ENCODE assay signal across 2 cellular contexts in the genomic region with DNA sequence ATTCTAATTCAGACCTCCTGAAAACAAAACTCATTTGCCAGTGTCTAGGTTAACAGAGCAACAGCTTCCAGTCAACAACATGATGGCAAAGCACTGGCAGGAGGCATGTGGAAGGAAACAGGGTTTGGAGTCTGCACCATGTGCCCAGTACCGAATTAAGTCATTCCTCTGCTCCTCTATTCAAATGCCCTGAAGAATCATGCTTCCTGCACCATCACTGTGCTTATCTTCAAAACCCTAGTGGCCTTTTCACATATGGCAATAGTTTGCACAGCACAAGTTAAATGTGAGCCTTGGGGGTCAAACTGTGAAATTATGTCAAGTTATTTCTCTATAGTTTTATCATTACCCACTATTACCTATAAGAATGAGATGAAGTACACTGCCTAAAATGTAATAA.
TF ChIP-seq lines count a peak whose summit lies in the region.

No MANE protein-coding gene starts in this region.

TF ChIP-seq in A549, 52 proteins besides CTCF, POLR2A, EP300 and RAD21:
- TF ChIP-seq MAX (IDR thresholded peaks at IDR 0.05), result peak; percentile 48; the same call in 1 of the 2 replicates
- no peak for TF ChIP-seq E2F6 (IDR thresholded peaks at IDR 0.05; ENCODE audit: borderline replicate concordance, low read depth)
TF ChIP-seq in A549: peak in this region for 1.

TF ChIP-seq in GM23338, 12 proteins besides CTCF, POLR2A, EP300 and RAD21 (continued from another document):
- TF ChIP-seq, protein P1, sequence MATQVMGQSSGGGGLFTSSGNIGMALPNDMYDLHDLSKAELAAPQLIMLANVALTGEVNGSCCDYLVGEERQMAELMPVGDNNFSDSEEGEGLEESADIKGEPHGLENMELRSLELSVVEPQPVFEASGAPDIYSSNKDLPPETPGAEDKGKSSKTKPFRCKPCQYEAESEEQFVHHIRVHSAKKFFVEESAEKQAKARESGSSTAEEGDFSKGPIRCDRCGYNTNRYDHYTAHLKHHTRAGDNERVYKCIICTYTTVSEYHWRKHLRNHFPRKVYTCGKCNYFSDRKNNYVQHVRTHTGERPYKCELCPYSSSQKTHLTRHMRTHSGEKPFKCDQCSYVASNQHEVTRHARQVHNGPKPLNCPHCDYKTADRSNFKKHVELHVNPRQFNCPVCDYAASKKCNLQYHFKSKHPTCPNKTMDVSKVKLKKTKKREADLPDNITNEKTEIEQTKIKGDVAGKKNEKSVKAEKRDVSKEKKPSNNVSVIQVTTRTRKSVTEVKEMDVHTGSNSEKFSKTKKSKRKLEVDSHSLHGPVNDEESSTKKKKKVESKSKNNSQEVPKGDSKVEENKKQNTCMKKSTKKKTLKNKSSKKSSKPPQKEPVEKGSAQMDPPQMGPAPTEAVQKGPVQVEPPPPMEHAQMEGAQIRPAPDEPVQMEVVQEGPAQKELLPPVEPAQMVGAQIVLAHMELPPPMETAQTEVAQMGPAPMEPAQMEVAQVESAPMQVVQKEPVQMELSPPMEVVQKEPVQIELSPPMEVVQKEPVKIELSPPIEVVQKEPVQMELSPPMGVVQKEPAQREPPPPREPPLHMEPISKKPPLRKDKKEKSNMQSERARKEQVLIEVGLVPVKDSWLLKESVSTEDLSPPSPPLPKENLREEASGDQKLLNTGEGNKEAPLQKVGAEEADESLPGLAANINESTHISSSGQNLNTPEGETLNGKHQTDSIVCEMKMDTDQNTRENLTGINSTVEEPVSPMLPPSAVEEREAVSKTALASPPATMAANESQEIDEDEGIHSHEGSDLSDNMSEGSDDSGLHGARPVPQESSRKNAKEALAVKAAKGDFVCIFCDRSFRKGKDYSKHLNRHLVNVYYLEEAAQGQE (IDR thresholded peaks at IDR 0.05; ENCODE audit: unreplicated experiment), result no peak
- TF ChIP-seq ZNF114 (CRISPR knock-in tag; IDR thresholded peaks at IDR 0.05) (no peak), EZH2 (IDR thresholded peaks at IDR 0.05; ENCODE audit: low read depth, unreplicated experiment) (no peak), STAT1 (IDR thresholded peaks at IDR 0.05; ENCODE audit: unreplicated experiment) (no peak)
- TF ChIP-seq, protein P2, sequence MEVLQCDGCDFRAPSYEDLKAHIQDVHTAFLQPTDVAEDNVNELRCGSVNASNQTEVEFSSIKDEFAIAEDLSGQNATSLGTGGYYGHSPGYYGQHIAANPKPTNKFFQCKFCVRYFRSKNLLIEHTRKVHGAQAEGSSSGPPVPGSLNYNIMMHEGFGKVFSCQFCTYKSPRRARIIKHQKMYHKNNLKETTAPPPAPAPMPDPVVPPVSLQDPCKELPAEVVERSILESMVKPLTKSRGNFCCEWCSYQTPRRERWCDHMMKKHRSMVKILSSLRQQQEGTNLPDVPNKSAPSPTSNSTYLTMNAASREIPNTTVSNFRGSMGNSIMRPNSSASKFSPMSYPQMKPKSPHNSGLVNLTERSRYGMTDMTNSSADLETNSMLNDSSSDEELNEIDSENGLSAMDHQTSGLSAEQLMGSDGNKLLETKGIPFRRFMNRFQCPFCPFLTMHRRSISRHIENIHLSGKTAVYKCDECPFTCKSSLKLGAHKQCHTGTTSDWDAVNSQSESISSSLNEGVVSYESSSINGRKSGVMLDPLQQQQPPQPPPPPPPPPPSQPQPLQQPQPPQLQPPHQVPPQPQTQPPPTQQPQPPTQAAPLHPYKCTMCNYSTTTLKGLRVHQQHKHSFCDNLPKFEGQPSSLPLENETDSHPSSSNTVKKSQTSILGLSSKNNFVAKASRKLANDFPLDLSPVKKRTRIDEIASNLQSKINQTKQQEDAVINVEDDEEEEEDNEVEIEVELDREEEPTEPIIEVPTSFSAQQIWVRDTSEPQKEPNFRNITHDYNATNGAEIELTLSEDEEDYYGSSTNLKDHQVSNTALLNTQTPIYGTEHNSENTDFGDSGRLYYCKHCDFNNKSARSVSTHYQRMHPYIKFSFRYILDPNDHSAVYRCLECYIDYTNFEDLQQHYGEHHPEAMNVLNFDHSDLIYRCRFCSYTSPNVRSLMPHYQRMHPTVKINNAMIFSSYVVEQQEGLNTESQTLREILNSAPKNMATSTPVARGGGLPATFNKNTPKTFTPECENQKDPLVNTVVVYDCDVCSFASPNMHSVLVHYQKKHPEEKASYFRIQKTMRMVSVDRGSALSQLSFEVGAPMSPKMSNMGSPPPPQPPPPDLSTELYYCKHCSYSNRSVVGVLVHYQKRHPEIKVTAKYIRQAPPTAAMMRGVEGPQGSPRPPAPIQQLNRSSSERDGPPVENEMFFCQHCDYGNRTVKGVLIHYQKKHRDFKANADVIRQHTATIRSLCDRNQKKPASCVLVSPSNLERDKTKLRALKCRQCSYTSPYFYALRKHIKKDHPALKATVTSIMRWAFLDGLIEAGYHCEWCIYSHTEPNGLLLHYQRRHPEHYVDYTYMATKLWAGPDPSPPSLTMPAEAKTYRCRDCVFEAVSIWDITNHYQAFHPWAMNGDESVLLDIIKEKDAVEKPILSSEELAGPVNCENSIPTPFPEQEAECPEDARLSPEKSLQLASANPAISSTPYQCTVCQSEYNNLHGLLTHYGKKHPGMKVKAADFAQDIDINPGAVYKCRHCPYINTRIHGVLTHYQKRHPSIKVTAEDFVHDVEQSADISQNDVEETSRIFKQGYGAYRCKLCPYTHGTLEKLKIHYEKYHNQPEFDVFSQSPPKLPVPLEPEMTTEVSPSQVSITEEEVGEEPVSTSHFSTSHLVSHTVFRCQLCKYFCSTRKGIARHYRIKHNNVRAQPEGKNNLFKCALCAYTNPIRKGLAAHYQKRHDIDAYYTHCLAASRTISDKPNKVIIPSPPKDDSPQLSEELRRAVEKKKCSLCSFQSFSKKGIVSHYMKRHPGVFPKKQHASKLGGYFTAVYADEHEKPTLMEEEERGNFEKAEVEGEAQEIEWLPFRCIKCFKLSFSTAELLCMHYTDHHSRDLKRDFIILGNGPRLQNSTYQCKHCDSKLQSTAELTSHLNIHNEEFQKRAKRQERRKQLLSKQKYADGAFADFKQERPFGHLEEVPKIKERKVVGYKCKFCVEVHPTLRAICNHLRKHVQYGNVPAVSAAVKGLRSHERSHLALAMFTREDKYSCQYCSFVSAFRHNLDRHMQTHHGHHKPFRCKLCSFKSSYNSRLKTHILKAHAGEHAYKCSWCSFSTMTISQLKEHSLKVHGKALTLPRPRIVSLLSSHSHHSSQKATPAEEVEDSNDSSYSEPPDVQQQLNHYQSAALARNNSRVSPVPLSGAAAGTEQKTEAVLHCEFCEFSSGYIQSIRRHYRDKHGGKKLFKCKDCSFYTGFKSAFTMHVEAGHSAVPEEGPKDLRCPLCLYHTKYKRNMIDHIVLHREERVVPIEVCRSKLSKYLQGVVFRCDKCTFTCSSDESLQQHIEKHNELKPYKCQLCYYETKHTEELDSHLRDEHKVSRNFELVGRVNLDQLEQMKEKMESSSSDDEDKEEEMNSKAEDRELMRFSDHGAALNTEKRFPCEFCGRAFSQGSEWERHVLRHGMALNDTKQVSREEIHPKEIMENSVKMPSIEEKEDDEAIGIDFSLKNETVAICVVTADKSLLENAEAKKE (CRISPR knock-in tag; IDR thresholded peaks at IDR 0.05), result no peak
